21 cellular contexts compared by ENCODE assay signal in genomic region chr2:31853521-31853920, GRCh38.
DNase-seq lines count a peak whose midpoint lies in the region; ATAC-seq, FAIRE-seq and TF ChIP-seq lines count a peak whose summit lies in the region.
"Had no signal": no experiment of that assay in that cellular context is flagged by ENCODE, and none has a peak within 500 bp of the region (broad histone marks: within the 10 kb centered on the region; RNA-seq: fewer than 3 reads in every experiment).

No MANE protein-coding gene starts in this region.

- H3K4me1 ChIP-seq in HepG2 (ENCODE audit: insufficient read depth, low read length) (no peaks in the 10 kb centered on the region), right lobe of liver (no peaks in the 10 kb centered on the region), IMR-90 (ENCODE audit: control insufficient read depth, insufficient read depth, low read length) (no peaks in the 10 kb centered on the region), K562 (replicated peaks in 1 of 2; ENCODE audit: control insufficient read depth in 2 of 2, insufficient read depth in 2 of 2, low read length in 2 of 2) (no peaks in the 10 kb centered on the region)
- H3K4me1 ChIP-seq: Caco-2 had no signal

- H3K9ac ChIP-seq in HepG2 (ENCODE audit: insufficient read depth, low read depth, low read length): no peak overlapping the region
- H3K9ac ChIP-seq in IMR-90 (ENCODE audit: low read depth, low read length): no peak overlapping the region
- no peak overlapping the region for H3K9ac ChIP-seq in K562 (ENCODE audit: insufficient read depth in 1 of 2, low read depth in 2 of 2, low read length in 2 of 2)
- H3K9ac ChIP-seq: BLaER1 treated with 17β-estradiol and CSF1 and Interleukin-3, amounts not matched to agents 10 nM and 100 nM had no signal

- intact Hi-C loops in HepG2 (cut with micrococcal nuclease; ENCODE audit: unreplicated experiment): no loop called here
- intact Hi-C loops in right lobe of liver (cut with DNase I): no loop called here
- intact Hi-C loops in IMR-90 (cut with micrococcal nuclease): no loop called here
- intact Hi-C loops in K562 (cut with micrococcal nuclease): no loop called here

- H3K23ac ChIP-seq in IMR-90 (ENCODE audit: low read depth, low read length): no peak overlapping the region

- H3K14ac ChIP-seq in IMR-90 (replicated peaks; ENCODE audit: low read depth, low read length): no peak overlapping the region

- H3K18ac ChIP-seq in IMR-90 (ENCODE audit: low read depth, low read length): no peak overlapping the region

- dilution Hi-C loops in IMR-90 (cut with HindIII; ENCODE audit: low sequenced_read_pairs, unreplicated experiment): no loop called here

- no peak for TF ChIP-seq RAD21 in HepG2 (CRISPR knock-in tag; IDR thresholded peaks at IDR 0.05)
- no peak for TF ChIP-seq RAD21 in IMR-90 (IDR thresholded peaks at IDR 0.05; ENCODE audit: low read length)
- TF ChIP-seq RAD21 in K562 (CRISPR knock-in tag; conservative IDR thresholded peaks at IDR 0.05 in 1 of 2, IDR thresholded peaks at IDR 0.05 in 1 of 2): no peak

- CTCF ChIA-PET in HepG2 (lab: Yijun Ruan, JAX; ENCODE audit: low intra/inter-chr PET ratio, low total read pairs) (no interaction called here), IMR-90 (lab: Yijun Ruan, JAX) (no interaction called here), K562 (lab: Yijun Ruan, JAX; ENCODE audit: low intra/inter-chr PET ratio) (no interaction called here)

- no peak overlapping the region for H4K5ac ChIP-seq in IMR-90 (ENCODE audit: low read depth, low read length)

- no peak overlapping the region for H2BK120ac ChIP-seq in IMR-90 (ENCODE audit: low read depth, low read length)

- no peak overlapping the region for H4K91ac ChIP-seq in IMR-90 (ENCODE audit: insufficient read depth, low read depth, low read length)

- H3K4me3 ChIP-seq in HepG2 (replicated peaks in 1 of 3; ENCODE audit: insufficient read depth in 1 of 3, low read depth in 2 of 3, low read length in 3 of 3) (no peak overlapping the region), right lobe of liver (no peak overlapping the region), IMR-90 (ENCODE audit: insufficient read depth, low read depth, low read length) (no peak overlapping the region), K562 (no peak overlapping the region)
- H3K4me3 ChIP-seq: BLaER1 treated with 17β-estradiol and CSF1 and Interleukin-3, amounts not matched to agents 10 nM and 100 nM had no signal

- in situ Hi-C loops in HepG2 (cut with HindIII; ENCODE audit: extremely low pct_ligation_motif_present, low pct_unique_long_range_greater_than_20kb): no loop called here
- in situ Hi-C loops in IMR-90 (cut with MboI; ENCODE audit: low sequenced_read_pairs): no loop called here
- in situ Hi-C loops in K562 (cut with MboI): no loop called here
- in situ Hi-C loops in KBM-7 (cut with MboI; ENCODE audit: low pct_unique_long_range_greater_than_20kb, low sequenced_read_pairs): no loop called here

- H3K79me1 ChIP-seq in IMR-90 (ENCODE audit: low read depth in 1 of 2, low read length in 2 of 2): peaks cover 0 to 3% of the 10 kb centered on the region in 2 experiments; a peak in 1 of 4 replicates

- H3K9me3 ChIP-seq in HepG2 (ENCODE audit: low read length) (no peaks in the 10 kb centered on the region), right lobe of liver (no peaks in the 10 kb centered on the region), IMR-90 (ENCODE audit: control insufficient read depth, insufficient read depth, low read length) (no peaks in the 10 kb centered on the region), K562 (replicated peaks; ENCODE audit: control insufficient read depth, insufficient read depth, low read depth, low read length) (no peaks in the 10 kb centered on the region)
- H3K9me3 ChIP-seq: BLaER1 treated with 17β-estradiol and CSF1 and Interleukin-3, amounts not matched to agents 10 nM and 100 nM; Caco-2 had no signal

- TF ChIP-seq CTCF in HepG2 (CRISPR knock-in tag; IDR thresholded peaks at IDR 0.05) (no peak), right lobe of liver (IDR thresholded peaks at IDR 0.05) (no peak), IMR-90 (conservative IDR thresholded peaks at IDR 0.05; ENCODE audit: low read depth, low read length) (no peak), K562 (IDR thresholded peaks at IDR 0.05 in 2 of 3, conservative IDR thresholded peaks at IDR 0.05 in 1 of 3; ENCODE audit: insufficient read depth in 2 of 3, low read depth in 1 of 3, low read length in 3 of 3) (no peak)

- ATAC-seq in HepG2 (no peak), right lobe of liver (no peak), IMR-90 (ENCODE audit: low read depth) (no peak), K562 (no peak)
- ATAC-seq: CD8-positive, alpha-beta T cell had no signal

- FAIRE-seq in HepG2 (lab: Jason Lieb, UNC) (no peak), K562 (lab: Jason Lieb, UNC) (no peak)
- FAIRE-seq: A204.1, D721Med, G401.6, GM12891, GM19239 had no signal

- no peak overlapping the region for H2BK20ac ChIP-seq in IMR-90 (ENCODE audit: low read depth, low read length)

- no peak overlapping the region for H3K27ac ChIP-seq in HepG2 (ENCODE audit: extremely low read length, insufficient read depth, low read length)
- no peak overlapping the region for H3K27ac ChIP-seq in right lobe of liver
- no peak overlapping the region for H3K27ac ChIP-seq in IMR-90 (ENCODE audit: insufficient read depth, low read length)
- H3K27ac ChIP-seq in K562 (ENCODE audit: extremely low read depth, low read depth, low read length): no peak overlapping the region
- H3K27ac ChIP-seq: BLaER1 treated with 17β-estradiol and CSF1 and Interleukin-3, amounts not matched to agents 10 nM and 100 nM; C4-2B had no signal

- H2AK5ac ChIP-seq in IMR-90 (ENCODE audit: low read depth, low read length): no peak overlapping the region

- H3K4me2 ChIP-seq in HepG2 (ENCODE audit: low read depth, low read length) (no peak overlapping the region), IMR-90 (ENCODE audit: low read depth, low read length) (no peak overlapping the region), K562 (ENCODE audit: insufficient read depth, low read length) (no peak overlapping the region)
- H3K4me2 ChIP-seq: BLaER1 treated with 17β-estradiol and CSF1 and Interleukin-3, amounts not matched to agents 10 nM and 100 nM had no signal

- no peak overlapping the region for H3K4ac ChIP-seq in IMR-90 (ENCODE audit: low read depth, low read length)

- no peaks in the 10 kb centered on the region for H3K9me1 ChIP-seq in IMR-90 (ENCODE audit: insufficient read depth, low read length)
- H3K9me1 ChIP-seq in K562 (ENCODE audit: control insufficient read depth, insufficient read depth, low read length): no peaks in the 10 kb centered on the region

- POLR2A ChIA-PET in HepG2 (lab: Yijun Ruan, JAX): no interaction called here
- POLR2A ChIA-PET in IMR-90 (lab: Charles Lee; ENCODE audit: unreplicated experiment): no interaction called here
- POLR2A ChIA-PET in K562 (lab: Yijun Ruan, JAX): interaction anchor here (1.4 kb wide), 1 partner anchor 9 kb away, joined by 3 read pairs; no protein-coding TSS in a partner anchor

- no peak overlapping the region for H2BK15ac ChIP-seq in IMR-90 (ENCODE audit: low read depth, low read length)

- no peak overlapping the region for H3K56ac ChIP-seq in IMR-90 (ENCODE audit: extremely low read depth, insufficient read depth, low read length)

- H2AFZ ChIP-seq in HepG2 (ENCODE audit: low read length) (no peak overlapping the region), IMR-90 (replicated peaks; ENCODE audit: low read length, poor library complexity) (no peak overlapping the region), K562 (ENCODE audit: low read depth, low read length) (no peak overlapping the region)

- H3K36me3 ChIP-seq in HepG2 (replicated peaks in 1 of 2; ENCODE audit: control insufficient read depth in 1 of 2, insufficient read depth in 2 of 2, low read length in 2 of 2) (no peaks in the 10 kb centered on the region), right lobe of liver (no peaks in the 10 kb centered on the region), IMR-90 (ENCODE audit: control insufficient read depth, insufficient read depth, low read length) (no peaks in the 10 kb centered on the region), K562 (ENCODE audit: control insufficient read depth, insufficient read depth, low read length) (no peaks in the 10 kb centered on the region)

- TF ChIP-seq EP300 in HepG2 (IDR thresholded peaks at IDR 0.05; ENCODE audit: low read depth in 2 of 2, low read length in 2 of 2) (no peak), HepG2 (CRISPR knock-in tag; IDR thresholded peaks at IDR 0.05; ENCODE audit: borderline replicate concordance) (no peak), K562 (IDR thresholded peaks at IDR 0.05; ENCODE audit: low read length) (no peak)

- H2AK9ac ChIP-seq in IMR-90 (replicated peaks; ENCODE audit: low read depth, low read length, poor library complexity): no peak overlapping the region

- no peak overlapping the region for H2BK5ac ChIP-seq in IMR-90 (ENCODE audit: low read depth, low read length, poor library complexity, severe bottlenecking)

- no peaks in the 10 kb centered on the region for H4K20me1 ChIP-seq in HepG2 (ENCODE audit: insufficient read depth, low read length)
- no peaks in the 10 kb centered on the region for H4K20me1 ChIP-seq in IMR-90 (ENCODE audit: insufficient read depth, low read length)
- no peaks in the 10 kb centered on the region for H4K20me1 ChIP-seq in K562 (replicated peaks; ENCODE audit: control insufficient read depth, insufficient read depth, low read length)
- H4K20me1 ChIP-seq: BLaER1 treated with 17β-estradiol and CSF1 and Interleukin-3, amounts not matched to agents 10 nM and 100 nM had no signal

- H3K79me2 ChIP-seq in HepG2 (ENCODE audit: insufficient read depth, low read length): no peaks in the 10 kb centered on the region
- no peaks in the 10 kb centered on the region for H3K79me2 ChIP-seq in K562 (ENCODE audit: control insufficient read depth, insufficient read depth, low read length)

- H3K27me3 ChIP-seq in HepG2 (ENCODE audit: control insufficient read depth in 1 of 2, insufficient read depth in 2 of 2, low read length in 2 of 2): no peaks in the 10 kb centered on the region
- no peaks in the 10 kb centered on the region for H3K27me3 ChIP-seq in right lobe of liver
- no peaks in the 10 kb centered on the region for H3K27me3 ChIP-seq in IMR-90 (ENCODE audit: control insufficient read depth, insufficient read depth, low read length)
- H3K27me3 ChIP-seq in K562 (ENCODE audit: control insufficient read depth in 2 of 2, insufficient read depth in 2 of 2, low read length in 2 of 2): no peaks in the 10 kb centered on the region
- H3K27me3 ChIP-seq: BLaER1 treated with 17β-estradiol and CSF1 and Interleukin-3, amounts not matched to agents 10 nM and 100 nM had no signal

- TF ChIP-seq POLR2A in HepG2 (IDR thresholded peaks at IDR 0.05; ENCODE audit: insufficient read depth in 1 of 2, low read depth in 2 of 2, low read length in 2 of 2): no peak
- TF ChIP-seq POLR2A in right lobe of liver (IDR thresholded peaks at IDR 0.05): no peak
- TF ChIP-seq POLR2A in IMR-90 (IDR thresholded peaks at IDR 0.05; ENCODE audit: low read depth, low read length): no peak
- TF ChIP-seq POLR2A in K562 (conservative IDR thresholded peaks at IDR 0.05): no peak

- H4K8ac ChIP-seq in IMR-90 (ENCODE audit: low read depth in 2 of 2, low read length in 2 of 2): no peak overlapping the region

- BruUV-seq in HepG2 (replicated peaks; lab: Mats Ljungman, UMichigan) (no TSS peak), IMR-90 (replicated peaks; lab: Mats Ljungman, UMichigan) (no TSS peak), K562 (replicated peaks; lab: Mats Ljungman, UMichigan) (no TSS peak)

- DNase-seq in HepG2 (ENCODE audit: low spot score): no peak
- no peak for DNase-seq in right lobe of liver
- no peak for DNase-seq in IMR-90
- DNase-seq in K562 (ENCODE audit: extremely low read depth in 1 of 4, low spot score in 3 of 4): no peak
- DNase-seq in KBM-7: no peak
- DNase-seq in SKM-1 (lab: John Stamatoyannopoulos, UW; ENCODE audit: unreplicated experiment): no peak
- DNase-seq: 8988T; AML-193; Caco-2; Calu3; CD4-positive, alpha-beta T cell; CD8-positive, alpha-beta T cell; DMS79 treated with DMSO at 0.1 percent for 48 hours; GF-D8 had no signal

Comparison
In these comparisons a context has a peak if more than half of its experiments do, and no peak if none do; other contexts are left out.
1. Of the 241 proteins assayed by ChIP-seq in both HepG2 and K562: peak only in HepG2: MAFF and MAFK; only in K562: none; in both: none; in neither: 239.